Comparison of ENCODE assay signal across 9 cellular contexts in the genomic region with DNA sequence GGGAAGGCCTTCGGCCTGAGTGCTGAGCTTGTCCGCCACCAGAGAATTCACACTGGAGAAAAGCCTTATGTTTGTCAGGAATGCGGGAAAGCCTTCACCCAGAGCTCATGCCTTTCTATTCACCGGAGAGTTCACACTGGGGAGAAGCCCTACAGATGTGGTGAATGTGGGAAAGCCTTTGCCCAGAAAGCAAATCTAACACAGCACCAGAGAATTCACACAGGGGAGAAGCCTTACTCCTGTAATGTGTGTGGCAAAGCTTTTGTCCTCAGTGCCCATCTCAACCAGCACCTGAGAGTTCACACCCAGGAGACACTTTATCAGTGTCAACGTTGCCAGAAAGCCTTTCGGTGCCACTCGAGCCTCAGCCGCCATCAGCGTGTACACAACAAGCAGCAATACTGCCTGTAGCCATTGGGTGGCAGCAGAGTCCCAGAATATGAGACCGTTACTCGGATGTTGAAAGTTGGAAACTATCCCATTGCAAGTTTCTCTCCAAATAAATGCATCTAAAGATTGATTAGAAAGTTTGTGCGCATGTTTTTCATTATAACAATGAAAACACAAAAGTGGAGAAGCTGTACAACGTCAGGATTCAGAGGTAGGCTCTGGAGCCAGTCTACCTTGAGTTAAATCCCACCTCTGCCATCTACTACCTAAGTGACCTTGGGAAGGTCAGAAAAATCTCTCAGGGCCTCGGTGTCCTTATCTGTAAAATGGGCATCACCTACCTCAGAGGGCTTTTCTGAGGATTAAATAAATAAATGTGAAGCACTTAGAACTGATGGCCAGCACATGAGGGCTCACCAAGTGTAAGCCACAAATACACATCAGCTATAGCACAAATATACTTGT. TPM values are rescaled to one million over a fixed set of nuclear protein-coding genes. Genes with fewer than 3 reads are reported as not detected.
A peak's percentile ranks its signal among the peaks of the same experiment; 100 is the strongest.
DNase-seq lines count a peak whose midpoint lies in the region; ATAC-seq, FAIRE-seq and TF ChIP-seq lines count a peak whose summit lies in the region.
"Had no signal": no experiment of that assay in that cellular context is flagged by ENCODE, and none has a peak within 500 bp of the region (broad histone marks: within the 10 kb centered on the region; RNA-seq: fewer than 3 reads in every experiment).

No MANE protein-coding gene starts in this region.

- H2AK5ac ChIP-seq in H1 (ENCODE audit: low read depth, low read length): no peak overlapping the region

- no peak overlapping the region for H3K18ac ChIP-seq in H1 (ENCODE audit: extremely low read depth, low read length)

- peaks cover 79% of the 10 kb centered on the region for H3K36me3 Mint-ChIP-seq in activated CD4-positive, alpha-beta T cell treated with anti-CD3 and anti-CD28 coated beads, Interleukin-2, amount 10 ng/mL, durations not matched to agents 24 days and 14 days (ENCODE audit: low read depth)

- no peak overlapping the region for H3K4me3 Mint-ChIP-seq in activated CD4-positive, alpha-beta T cell treated with anti-CD3 and anti-CD28 coated beads, Interleukin-2, amount 10 ng/mL, durations not matched to agents 24 days and 14 days

- H3K4me3 ChIP-seq in HEK293 (ENCODE audit: low read depth, low read length) (no peak overlapping the region), H1 (ENCODE audit: extremely low read depth in 1 of 4, insufficient read depth in 2 of 4, low read depth in 3 of 4, low read length in 4 of 4) (no peak overlapping the region), tibial artery (no peak overlapping the region)

- H3K4me1 ChIP-seq in HEK293 (ENCODE audit: control insufficient read depth, insufficient read depth, low read length) (no peaks in the 10 kb centered on the region), H1 (replicated peaks in 1 of 4; ENCODE audit: control insufficient read depth in 3 of 4, insufficient read depth in 4 of 4, low read length in 3 of 4) (no peaks in the 10 kb centered on the region), tibial artery (peaks cover 0 to 7% (median 2%) of the 10 kb centered on the region in 4 donors)

- H3K4me2 ChIP-seq in H1 (ENCODE audit: insufficient read depth in 1 of 2, low read depth in 2 of 2, low read length in 2 of 2): no peak overlapping the region

- no peak overlapping the region for H2BK5ac ChIP-seq in H1 (ENCODE audit: low read depth, low read length)

- H3K79me2 ChIP-seq in H1 (ENCODE audit: control insufficient read depth in 1 of 2, insufficient read depth in 2 of 2, low read length in 2 of 2): no peaks in the 10 kb centered on the region

- H3K36me3 ChIP-seq in HEK293 (ENCODE audit: control insufficient read depth in 2 of 2, insufficient read depth in 1 of 2, low read length in 2 of 2) (peaks cover 7 to 65% of the 10 kb centered on the region in 2 experiments), H1 (ENCODE audit: control insufficient read depth in 2 of 4, insufficient read depth in 4 of 4, low read length in 3 of 4) (peaks cover 34 to 63% (median 54%) of the 10 kb centered on the region in 4 experiments), tibial artery (peaks cover 54 to 60% (median 57%) of the 10 kb centered on the region in 3 donors)

- no peak overlapping the region for H3K23ac ChIP-seq in H1 (ENCODE audit: insufficient read length)

- H3K27me3 ChIP-seq in H1 (replicated peaks in 1 of 4; ENCODE audit: control insufficient read depth in 3 of 4, extremely low read depth in 1 of 4, insufficient read depth in 3 of 4, low read length in 3 of 4) (no peaks in the 10 kb centered on the region), tibial artery (no peaks in the 10 kb centered on the region)

- TF ChIP-seq POLR2A in H1 (IDR thresholded peaks at IDR 0.05; ENCODE audit: control extremely low read depth in 1 of 2, low read depth in 2 of 2, low read length in 2 of 2): no peak

- no peak overlapping the region for H4K91ac ChIP-seq in H1 (replicated peaks; ENCODE audit: insufficient read length, low read length)

- peaks cover 2% of the 10 kb centered on the region for H3K27me3 Mint-ChIP-seq in activated CD4-positive, alpha-beta T cell treated with anti-CD3 and anti-CD28 coated beads, Interleukin-2, amount 10 ng/mL, durations not matched to agents 24 days and 14 days

- no peak overlapping the region for H2BK15ac ChIP-seq in H1 (ENCODE audit: low read length)

- CTCF ChIA-PET in HEK293 (lab: Yijun Ruan, JAX) (interaction anchor here (0.6 to 2.4 kb wide), 19 partner anchors 10 to 973 kb away, joined by 3 to 17 read pairs (median 4); no protein-coding TSS in a partner anchor), H1 (lab: Charles Lee; ENCODE audit: partially characterized antibody) (interaction anchor here (0.7 to 3.8 kb wide), 17 partner anchors 8 to 208 kb away, joined by 3 to 20 read pairs (median 5); no protein-coding TSS in a partner anchor)

- H3K9me3 ChIP-seq in HEK293 (ENCODE audit: control insufficient read depth, insufficient read depth, low read depth, low read length) (no peaks in the 10 kb centered on the region), H1 (ENCODE audit: insufficient read depth in 2 of 2, low read depth in 1 of 2, low read length in 1 of 2) (peaks cover 65 to 83% of the 10 kb centered on the region in 2 experiments), tibial artery (peaks cover 2 to 78% (median 57%) of the 10 kb centered on the region in 3 donors)

- H3K9ac ChIP-seq in H1 (replicated peaks in 1 of 4; ENCODE audit: extremely low read depth in 1 of 4, low read depth in 3 of 4, low read length in 3 of 4): no peak overlapping the region

- H3K23me2 ChIP-seq in H1 (ENCODE audit: low read depth, low read length): peaks cover 3% of the 10 kb centered on the region; the same call in 1 of the 2 replicates

- no peak overlapping the region for H4K8ac ChIP-seq in H1 (ENCODE audit: extremely low read depth, insufficient read depth, low read length)

- no peak overlapping the region for H3K56ac ChIP-seq in H1 (replicated peaks; ENCODE audit: insufficient read length, low read depth, low read length)

- H3K4ac ChIP-seq in H1 (replicated peaks; ENCODE audit: insufficient read length, low read depth, low read length): no peak overlapping the region

- peak; percentile 77 to 80 for TF ChIP-seq RAD21 in H1 (IDR thresholded peaks at IDR 0.05 in 1 of 2, conservative IDR thresholded peaks at IDR 0.05 in 1 of 2; ENCODE audit: low read depth in 2 of 2, low read length in 2 of 2)

- ATAC-seq in GM19351 (IDR thresholded peaks at IDR 0.05; ENCODE audit: unreplicated experiment) (no peak), HG03139 (IDR thresholded peaks at IDR 0.05; ENCODE audit: unreplicated experiment) (no peak)

- H4K20me1 ChIP-seq in H1 (replicated peaks in 1 of 2; ENCODE audit: control insufficient read depth in 1 of 2, insufficient read depth in 2 of 2, low read length in 2 of 2): no peaks in the 10 kb centered on the region

- peaks cover 9% of the 10 kb centered on the region for H3K4me1 Mint-ChIP-seq in activated CD4-positive, alpha-beta T cell treated with anti-CD3 and anti-CD28 coated beads, Interleukin-2, amount 10 ng/mL, durations not matched to agents 24 days and 14 days

- H3K27ac ChIP-seq in HEK293 (ENCODE audit: extremely low read depth, low read depth, low read length): no peak overlapping the region
- no peak overlapping the region for H3K27ac ChIP-seq in H1 (ENCODE audit: low read depth, low read length)
- no peak overlapping the region for H3K27ac ChIP-seq in tibial artery

- H3K9me3 Mint-ChIP-seq in activated CD4-positive, alpha-beta T cell treated with anti-CD3 and anti-CD28 coated beads, Interleukin-2, amount 10 ng/mL, durations not matched to agents 24 days and 14 days: peaks cover 39% of the 10 kb centered on the region

- H2BK20ac ChIP-seq in H1 (ENCODE audit: low read length): no peak overlapping the region

- DNase-seq in Ammon's horn (ENCODE audit: low spot score) (peak; percentile 81), H1 (ENCODE audit: low read depth in 1 of 2, low spot score in 2 of 2) (peak in 1 of 2 experiments; percentile 84), nucleus accumbens (lab: John Stamatoyannopoulos, UW) (peak in 50 of 56 donors; percentile 3 to 89 (median 44)), tibial artery (peak in 1 of 2 donors; percentile 66)
- DNase-seq in activated CD4-positive, alpha-beta T cell treated with anti-CD3 and anti-CD28 coated beads, Interleukin-2, amount 10 ng/mL, durations not matched to agents 24 days and 14 days: peak; percentile 67
- DNase-seq: naive B cell had no signal

- FAIRE-seq in H1 (lab: Jason Lieb, UNC): no peak

- WGBS in H1 (ENCODE audit: extremely low coverage in 1 of 2, insufficient coverage in 1 of 2, insufficient read length in 1 of 2, insufficient replicate concordance in 2 of 2, low coverage in 1 of 2, low lambda C conversion rate in 2 of 2, missing lambda C conversion rate in 1 of 2), 2 experiments: 91% methylated on average over 14 of the region's 14 CpGs; no CpG with 5 or more reads in 1 of the 2 experiments

- intact Hi-C loops in activated CD4-positive, alpha-beta T cell treated with anti-CD3 and anti-CD28 coated beads, Interleukin-2, amount 10 ng/mL, durations not matched to agents 24 days and 14 days (cut with micrococcal nuclease): no loop called here
- intact Hi-C loops in tibial artery (cut with DNase I; ENCODE audit: low total_unique reads): no loop called here

- H4K5ac ChIP-seq in H1 (ENCODE audit: insufficient read length, low read depth, low read length): no peak overlapping the region

- POLR2A ChIA-PET in HEK293 (lab: Yijun Ruan, JAX): no interaction called here
- POLR2A ChIA-PET in H1 (lab: Charles Lee; ENCODE audit: partially characterized antibody): no interaction called here

- H2BK120ac ChIP-seq in H1 (replicated peaks; ENCODE audit: low read depth, low read length): no peak overlapping the region

- no peak overlapping the region for H3K14ac ChIP-seq in H1 (ENCODE audit: insufficient read length)

- TF ChIP-seq EP300 in H1 (IDR thresholded peaks at IDR 0.05; ENCODE audit: borderline replicate concordance in 1 of 2, low read depth in 2 of 2, low read length in 2 of 2): no peak

- H2BK12ac ChIP-seq in H1 (ENCODE audit: low read depth, low read length): no peak overlapping the region

- 0 out of 2 replicates have a peak, but pooled peaks have one; percentile 17 for TF ChIP-seq CTCF in HEK293 (tag by site-specific recombination; IDR thresholded peaks at IDR 0.05)
- TF ChIP-seq CTCF in H1 (IDR thresholded peaks at IDR 0.05; ENCODE audit: control extremely low read depth in 1 of 3, insufficient read depth in 1 of 3, low read depth in 1 of 3, low read length in 3 of 3): peak; percentile 76 to 86 (median 84)
- TF ChIP-seq CTCF in tibial artery (IDR thresholded peaks at IDR 0.05): peak; percentile 63 to 70

- H3K79me1 ChIP-seq in H1 (ENCODE audit: low read depth, low read length): no peaks in the 10 kb centered on the region

- H2AFZ ChIP-seq in H1 (ENCODE audit: low read length): no peak overlapping the region

- H3K27ac Mint-ChIP-seq in activated CD4-positive, alpha-beta T cell treated with anti-CD3 and anti-CD28 coated beads, Interleukin-2, amount 10 ng/mL, durations not matched to agents 24 days and 14 days: no peak overlapping the region

RNA-seq across cellular contexts. Expression of a gene that starts 21.1 kb away (rescaled TPM):
- 13.1 and 14.2 TPM in 2 replicates for total RNA-seq in activated CD4-positive, alpha-beta T cell treated with anti-CD3 and anti-CD28 coated beads, Interleukin-2, amount 10 ng/mL, durations not matched to agents 24 days and 14 days
- total RNA-seq in H1 (2021; fragmentation: NEBNext Ultra II Directional; extraction: Animal tissue kit (Norgen Biotek cat#: 25700)): 11.0 and 11.7 TPM in 2 replicates
- 5.2 and 5.8 TPM in 2 replicates for polyA plus RNA-seq in H1 (2011; rRNA removed)
- polyA plus RNA-seq in H1 (2011; cell fraction: cytosol; rRNA removed): 7.0 TPM
- polyA plus RNA-seq in H1 (2011; cell fraction: nucleus; rRNA removed): 15.3 TPM
- 5.4 to 8.6 TPM (median 6.7 TPM) in 4 replicates for polyA plus RNA-seq in H1 (2012, experiment 1 of 2)
- polyA plus RNA-seq in H1 (2012, experiment 2 of 2): 0.75 TPM
- 5.4 TPM for polyA plus RNA-seq in H1 (2013, experiment 1 of 2)
- 4.7 TPM for polyA plus RNA-seq in H1 (2013, experiment 2 of 2)
- polyA minus RNA-seq in H1 (2011; rRNA and poly(A)+ RNA removed): 21.4 and 23.0 TPM in 2 replicates
- polyA minus RNA-seq in H1 (2011; cell fraction: cytosol; rRNA and poly(A)+ RNA removed): 9.7 TPM
- 21.8 TPM for polyA minus RNA-seq in H1 (2011; cell fraction: nucleus; rRNA and poly(A)+ RNA removed)

RNA-seq across cellular contexts. Expression of a gene that starts 21.7 kb away (rescaled TPM):
- 66.1 and 70.0 TPM in 2 replicates for total RNA-seq in activated CD4-positive, alpha-beta T cell treated with anti-CD3 and anti-CD28 coated beads, Interleukin-2, amount 10 ng/mL, durations not matched to agents 24 days and 14 days
- total RNA-seq in H1 (2021; fragmentation: NEBNext Ultra II Directional; extraction: Animal tissue kit (Norgen Biotek cat#: 25700)): 34.5 and 36.1 TPM in 2 replicates
- 18.4 and 21.3 TPM in 2 replicates for polyA plus RNA-seq in H1 (2011; rRNA removed)
- 24.1 TPM for polyA plus RNA-seq in H1 (2011; cell fraction: cytosol; rRNA removed)
- polyA plus RNA-seq in H1 (2011; cell fraction: nucleus; rRNA removed): 24.9 TPM
- polyA plus RNA-seq in H1 (2012, experiment 1 of 2): 28.5 to 33.8 TPM (median 30.1 TPM) in 4 replicates
- 27.2 TPM for polyA plus RNA-seq in H1 (2012, experiment 2 of 2)
- polyA plus RNA-seq in H1 (2013, experiment 1 of 2): 21.5 TPM
- polyA plus RNA-seq in H1 (2013, experiment 2 of 2): 20.4 TPM
- 15.9 and 19.5 TPM in 2 replicates for polyA minus RNA-seq in H1 (2011; rRNA and poly(A)+ RNA removed)
- polyA minus RNA-seq in H1 (2011; cell fraction: cytosol; rRNA and poly(A)+ RNA removed): 10.3 TPM
- polyA minus RNA-seq in H1 (2011; cell fraction: nucleus; rRNA and poly(A)+ RNA removed): 24.9 TPM

Comparison
In these comparisons a context has a peak if more than half of its experiments do, and no peak if none do; other contexts are left out.
1. CTCF ChIP-seq: peak in every context shown above with its lines; median percentile 84 in H1; 66 in tibial artery; 17 in HEK293.